Comparison of ENCODE assay signal across 14 cellular contexts in genomic region chr2:26203906-26204305, GRCh38. TPM values are rescaled to one million over a fixed set of nuclear protein-coding genes. Genes with fewer than 3 reads are reported as not detected.
DNase-seq lines count a peak whose midpoint lies in the region; TF ChIP-seq lines count a peak whose summit lies in the region.
"Had no signal": no experiment of that assay in that cellular context is flagged by ENCODE, and none has a peak within 500 bp of the region (broad histone marks: within the 10 kb centered on the region; RNA-seq: fewer than 3 reads in every experiment).

No MANE protein-coding gene starts in this region.

- peaks cover 29% of the 10 kb centered on the region for H3K4me1 Mint-ChIP-seq in endodermal cell
- H3K4me1 Mint-ChIP-seq in osteocyte (ENCODE audit: unreplicated experiment), result no peaks in the 10 kb centered on the region
- no peaks in the 10 kb centered on the region for H3K4me1 Mint-ChIP-seq in T-helper 2 cell treated with Interferon-gamma antibody and Interleukin-4, amounts not matched to agents 5 μg/mL and 100 μg/mL, for 36 hours (ENCODE audit: low read depth)
- H3K4me1 Mint-ChIP-seq in activated T-cell treated with anti-CD3 and anti-CD28 coated beads, Interleukin-2, amount 50 U/mL, for 24 hours (ENCODE audit: low read depth), result no peaks in the 10 kb centered on the region
- H3K4me1 Mint-ChIP-seq: CD4-positive, alpha-beta memory T cell had no signal

- H3K4me3 Mint-ChIP-seq in endodermal cell, result no peak overlapping the region
- H3K4me3 Mint-ChIP-seq in osteocyte (ENCODE audit: unreplicated experiment), result no peak overlapping the region
- H3K4me3 Mint-ChIP-seq in T-helper 2 cell treated with Interferon-gamma antibody and Interleukin-4, amounts not matched to agents 5 μg/mL and 100 μg/mL, for 36 hours, result no peak overlapping the region
- no peak overlapping the region for H3K4me3 Mint-ChIP-seq in activated T-cell treated with anti-CD3 and anti-CD28 coated beads, Interleukin-2, amount 50 U/mL, for 24 hours
- H3K4me3 Mint-ChIP-seq: CD4-positive, alpha-beta memory T cell had no signal

- DNase-seq in endodermal cell (no peak), osteocyte (ENCODE audit: extremely low spot score, unreplicated experiment) (peak; percentile 21), middle frontal gyrus (ENCODE audit: extremely low spot score, low spot score) (no peak)
- no peak for DNase-seq in T-helper 2 cell treated with Interferon-gamma antibody and Interleukin-4, amounts not matched to agents 5 μg/mL and 100 μg/mL, for 36 hours (ENCODE audit: low spot score)
- DNase-seq in activated T-cell treated with anti-CD3 and anti-CD28 coated beads, Interleukin-2, amount 50 U/mL, for 24 hours, result no peak
- no peak for DNase-seq in stimulated activated CD4-positive, alpha-beta T cell treated with anti-CD3 and anti-CD28 coated beads, Interleukin-1b, Interleukin-23, amount 100 ng/mL, for 48 hours
- DNase-seq: BE2C; CD4-positive, alpha-beta memory T cell; DMS79; H7 had no signal

- H3K36me3 Mint-ChIP-seq in endodermal cell (ENCODE audit: low read depth) (peaks cover 52% of the 10 kb centered on the region), osteocyte (ENCODE audit: unreplicated experiment) (peaks cover 46% of the 10 kb centered on the region)
- peaks cover 53% of the 10 kb centered on the region for H3K36me3 Mint-ChIP-seq in T-helper 2 cell treated with Interferon-gamma antibody and Interleukin-4, amounts not matched to agents 5 μg/mL and 100 μg/mL, for 36 hours (ENCODE audit: low read depth)
- H3K36me3 Mint-ChIP-seq in activated T-cell treated with anti-CD3 and anti-CD28 coated beads, Interleukin-2, amount 50 U/mL, for 24 hours (ENCODE audit: low read depth), result peaks cover 89% of the 10 kb centered on the region

- peaks cover 7% of the 10 kb centered on the region; the same call in 1 of the 2 replicates for H3K4me1 ChIP-seq in HUES48 (ENCODE audit: control insufficient read depth, insufficient read depth, low read length)
- H3K4me1 ChIP-seq in endodermal cell (ENCODE audit: control insufficient read depth, insufficient read depth, low read length), result peaks cover 11% of the 10 kb centered on the region
- H3K4me1 ChIP-seq: A549, BE2C had no signal

- H3K36me3 ChIP-seq in HUES48 (ENCODE audit: control insufficient read depth, insufficient read depth, low read length) (peaks cover 57% of the 10 kb centered on the region), endodermal cell (ENCODE audit: control insufficient read depth, insufficient read depth, low read length) (peaks cover 47% of the 10 kb centered on the region)

- 71 to 96% methylated on average over 5 to 7 of the region's 7 CpGs for WGBS in endodermal cell (ENCODE audit: insufficient coverage in 1 of 2, insufficient read length in 1 of 2), 2 experiments

- H3K9me3 Mint-ChIP-seq in endodermal cell, result no peaks in the 10 kb centered on the region
- no peaks in the 10 kb centered on the region for H3K9me3 Mint-ChIP-seq in osteocyte (ENCODE audit: unreplicated experiment)
- H3K9me3 Mint-ChIP-seq in T-helper 2 cell treated with Interferon-gamma antibody and Interleukin-4, amounts not matched to agents 5 μg/mL and 100 μg/mL, for 36 hours, result no peaks in the 10 kb centered on the region
- no peaks in the 10 kb centered on the region for H3K9me3 Mint-ChIP-seq in activated T-cell treated with anti-CD3 and anti-CD28 coated beads, Interleukin-2, amount 50 U/mL, for 24 hours
- H3K9me3 Mint-ChIP-seq: CD4-positive, alpha-beta memory T cell had no signal

- TF ChIP-seq CTCF in endodermal cell (conservative IDR thresholded peaks at IDR 0.05), result no peak
- no peak for TF ChIP-seq CTCF in osteocyte (IDR thresholded peaks at IDR 0.05)

- H3K27me3 Mint-ChIP-seq in endodermal cell (ENCODE audit: insufficient read depth) (peaks cover 17% of the 10 kb centered on the region), osteocyte (ENCODE audit: unreplicated experiment) (no peaks in the 10 kb centered on the region)
- no peaks in the 10 kb centered on the region for H3K27me3 Mint-ChIP-seq in T-helper 2 cell treated with Interferon-gamma antibody and Interleukin-4, amounts not matched to agents 5 μg/mL and 100 μg/mL, for 36 hours (ENCODE audit: low read depth)
- H3K27me3 Mint-ChIP-seq in activated T-cell treated with anti-CD3 and anti-CD28 coated beads, Interleukin-2, amount 50 U/mL, for 24 hours, result no peaks in the 10 kb centered on the region
- H3K27me3 Mint-ChIP-seq: CD4-positive, alpha-beta memory T cell had no signal

- no peak overlapping the region for H3K4me3 ChIP-seq in HUES48 (ENCODE audit: low read depth, low read length)
- no peak overlapping the region for H3K4me3 ChIP-seq in endodermal cell (ENCODE audit: low read length)
- H3K4me3 ChIP-seq: A549, GM12878 had no signal

- H3K27ac Mint-ChIP-seq in endodermal cell (peak overlapping the region; percentile 19), osteocyte (ENCODE audit: unreplicated experiment) (no peak overlapping the region)
- H3K27ac Mint-ChIP-seq in T-helper 2 cell treated with Interferon-gamma antibody and Interleukin-4, amounts not matched to agents 5 μg/mL and 100 μg/mL, for 36 hours, result no peak overlapping the region
- H3K27ac Mint-ChIP-seq in activated T-cell treated with anti-CD3 and anti-CD28 coated beads, Interleukin-2, amount 50 U/mL, for 24 hours, result no peak overlapping the region

- no peaks in the 10 kb centered on the region for H3K27me3 ChIP-seq in HUES48 (ENCODE audit: control insufficient read depth, insufficient read depth, low read length)
- no peaks in the 10 kb centered on the region for H3K27me3 ChIP-seq in endodermal cell (ENCODE audit: control insufficient read depth, insufficient read depth, low read length, poor library complexity, severe bottlenecking)
- H3K27me3 ChIP-seq: BE2C had no signal

- H3K9ac ChIP-seq in HUES48 (ENCODE audit: low read depth, low read length) (no peak overlapping the region), endodermal cell (ENCODE audit: extremely low read depth, low read length, poor library complexity, severe bottlenecking) (no peak overlapping the region)

- H3K27ac ChIP-seq in HUES48 (ENCODE audit: low read depth, low read length) (peak overlapping the region; percentile 8), endodermal cell (ENCODE audit: low read depth, low read length) (no peak overlapping the region)
- H3K27ac ChIP-seq: A549, C4-2B had no signal

- H3K9me3 ChIP-seq in HUES48 (ENCODE audit: control insufficient read depth, insufficient read depth, low read length) (no peaks in the 10 kb centered on the region), endodermal cell (ENCODE audit: control insufficient read depth, low read length) (no peaks in the 10 kb centered on the region)
- H3K9me3 ChIP-seq: A549, BE2C had no signal

RNA-seq across cellular contexts. Expression of gene GAREM2, which starts 31.0 kb away (rescaled TPM):
- total RNA-seq in endodermal cell, result 1 to 10 TPM; 6.0 to 8.1 TPM
- 31.1 TPM for polyA plus RNA-seq in endodermal cell (2013, experiment 1 of 2)
- polyA plus RNA-seq in endodermal cell (2013, experiment 2 of 2), result 25.1 TPM
- 15.2 and 20.8 TPM in 2 replicates for total RNA-seq in osteocyte

RNA-seq across cellular contexts. Expression of gene HADHA, which starts 40.5 kb away (rescaled TPM):
- 10 to 100 TPM; 83.8 to 86.7 TPM for total RNA-seq in endodermal cell
- 107 TPM for polyA plus RNA-seq in endodermal cell (2013, experiment 1 of 2)
- polyA plus RNA-seq in endodermal cell (2013, experiment 2 of 2), result 93.5 TPM
- 114 and 124 TPM in 2 replicates for total RNA-seq in osteocyte

RNA-seq across cellular contexts. Expression of gene HADHB, which starts 40.8 kb away (rescaled TPM):
- 10 to 100 TPM; 37.8 to 41.0 TPM for total RNA-seq in endodermal cell
- 51.5 TPM for polyA plus RNA-seq in endodermal cell (2013, experiment 1 of 2)
- 45.7 TPM for polyA plus RNA-seq in endodermal cell (2013, experiment 2 of 2)
- 93.1 and 98.5 TPM in 2 replicates for total RNA-seq in osteocyte
